In the genomic region with DNA sequence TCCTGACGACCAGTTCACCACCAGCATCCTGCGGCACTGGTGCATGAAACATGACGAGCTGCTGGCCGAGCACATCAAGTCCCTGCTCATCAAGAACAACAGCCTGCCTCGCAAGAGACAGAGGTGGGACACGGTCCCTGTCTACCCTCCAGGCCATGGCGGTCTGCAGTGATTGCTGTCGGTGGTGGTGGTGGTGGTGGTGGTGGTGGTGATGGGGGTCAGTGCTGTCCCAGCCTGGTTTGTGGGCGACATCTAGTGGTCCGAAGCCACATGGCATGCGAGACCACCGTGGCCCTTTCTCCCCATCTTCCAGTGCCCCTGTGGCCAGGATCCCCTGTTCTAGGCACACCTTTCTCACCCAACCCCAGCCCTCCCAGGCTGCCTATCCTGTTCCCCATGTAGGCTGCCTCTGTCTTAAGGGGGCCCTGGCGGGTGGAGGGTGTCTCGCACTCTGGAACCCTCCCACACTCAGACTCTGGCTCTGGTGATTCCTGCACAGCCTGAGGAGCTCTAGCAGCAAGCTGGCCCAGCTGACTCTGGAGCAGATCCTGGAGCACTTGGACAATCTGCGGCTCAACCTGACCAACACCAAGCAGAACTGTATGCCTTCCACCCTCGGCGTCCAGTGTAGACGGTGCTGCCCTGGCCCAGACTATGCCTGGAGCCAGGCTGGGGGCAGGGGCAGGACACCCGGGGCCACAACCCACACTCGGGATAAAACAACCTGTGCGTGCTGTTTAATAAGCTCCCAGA, we compare ENCODE assay signal across 9 cellular contexts. TPM values are rescaled to one million over a fixed set of nuclear protein-coding genes. Genes with fewer than 3 reads are reported as not detected.
A peak's percentile ranks its signal among the peaks of the same experiment; 100 is the strongest.
DNase-seq lines count a peak whose midpoint lies in the region; ATAC-seq and TF ChIP-seq lines count a peak whose summit lies in the region.
"Had no signal": no experiment of that assay in that cellular context is flagged by ENCODE, and none has a peak within 500 bp of the region (broad histone marks: within the 10 kb centered on the region; RNA-seq: fewer than 3 reads in every experiment).

No MANE protein-coding gene starts in this region.

- peak; percentile 65 for TF ChIP-seq CTCF in A673 (conservative IDR thresholded peaks at IDR 0.05; ENCODE audit: low read depth, low read length)
- peak; percentile 59 for TF ChIP-seq CTCF in astrocyte of the spinal cord (IDR thresholded peaks at IDR 0.05; ENCODE audit: low read depth, low read length)
- TF ChIP-seq CTCF in right lobe of liver (IDR thresholded peaks at IDR 0.05), result peak; percentile 17 to 33 (median 24)
- peak in 3 of 6 experiments; percentile 10 to 21 (median 17) for TF ChIP-seq CTCF in Peyer's patch (IDR thresholded peaks at IDR 0.05)

- POLR2A ChIA-PET in A673 (lab: Charles Lee; ENCODE audit: low non-redundant PET), result no interaction called here

- H3K27ac ChIP-seq in A673 (ENCODE audit: low read depth, low read length, poor library complexity, severe bottlenecking) (no peak overlapping the region), right lobe of liver (peak overlapping the region in 1 of 3 donors; percentile 76), Peyer's patch (peak overlapping the region in 1 of 4 donors; percentile 35)

- CTCF ChIA-PET in A673 (lab: Charles Lee), result interaction anchor here (0.6 to 0.7 kb wide), 4 partner anchors 80 to 613 kb away, joined by 3 to 6 read pairs (median 4); no protein-coding TSS in a partner anchor

- H3K4me3 ChIP-seq in A673 (ENCODE audit: low read depth, low read length, poor library complexity, severe bottlenecking) (no peak overlapping the region), H7 (ENCODE audit: insufficient read depth, low read depth, low read length) (no peak overlapping the region), astrocyte of the spinal cord (ENCODE audit: low read depth, low read length) (no peak overlapping the region), right lobe of liver (no peak overlapping the region), Peyer's patch (no peak overlapping the region)

- DNase-seq in A673 (ENCODE audit: low spot score) (peak; percentile 39), H7 (peak; percentile 88), astrocyte of the spinal cord (ENCODE audit: low read depth, low spot score) (no peak), right lobe of liver (peak in 1 of 3 donors; percentile 35), SIG-M5 treated with dmso at 0.1 percent for 504 hours (lab: John Stamatoyannopoulos, UW; ENCODE audit: unreplicated experiment) (no peak), activated gamma-delta T cell treated with Interleukin-2 at 50 U/mL for 16 hours (no peak), Peyer's patch (no peak)
- DNase-seq: NCI-H2171 had no signal

- intact Hi-C loops in A673 (cut with micrococcal nuclease; ENCODE audit: unreplicated experiment) (loop anchor here (1.0 to 10.0 kb wide), 2 partner anchors 93 to 257 kb away; no protein-coding TSS in a partner anchor), right lobe of liver (cut with DNase I) (loop anchor here in 1 of 2 donors (10.0 kb wide), 1 partner anchor 97 kb away; a partner anchor contains a TSS)

- in situ Hi-C loops in astrocyte of the spinal cord (cut with HindIII; ENCODE audit: low sequenced_read_pairs), result no loop called here

- ATAC-seq in right lobe of liver, result no peak
- ATAC-seq in GM18519 (IDR thresholded peaks at IDR 0.05; ENCODE audit: low FRiP score, unreplicated experiment), result no peak

- peaks cover 50% of the 10 kb centered on the region for H3K36me3 ChIP-seq in A673 (ENCODE audit: insufficient read depth, low read length, poor library complexity, severe bottlenecking)
- peaks cover 37% of the 10 kb centered on the region for H3K36me3 ChIP-seq in H7 (replicated peaks; ENCODE audit: control insufficient read depth, insufficient read depth, low read length)
- H3K36me3 ChIP-seq in right lobe of liver, result peaks cover 0 to 32% (median 5%) of the 10 kb centered on the region in 4 donors
- H3K36me3 ChIP-seq in Peyer's patch, result peaks cover 0 to 56% (median 0%) of the 10 kb centered on the region in 3 donors

- BruUV-seq in A673 (replicated peaks; lab: Mats Ljungman, UMichigan), result no TSS peak

- WGBS in right lobe of liver (ENCODE audit: insufficient coverage, low coverage, low lambda C conversion rate, missing lambda C conversion rate), result 93% methylated on average over 3 of the region's 21 CpGs

- no peaks in the 10 kb centered on the region for H3K27me3 ChIP-seq in A673 (replicated peaks; ENCODE audit: insufficient read depth, low read depth, low read length, poor library complexity)
- H3K27me3 ChIP-seq in H7 (ENCODE audit: control insufficient read depth, insufficient read depth, low read length), result no peaks in the 10 kb centered on the region
- no peaks in the 10 kb centered on the region for H3K27me3 ChIP-seq in right lobe of liver
- H3K27me3 ChIP-seq in Peyer's patch, result no peaks in the 10 kb centered on the region

- peaks cover 14% of the 10 kb centered on the region for H3K4me1 ChIP-seq in A673 (ENCODE audit: insufficient read depth, low read length, poor library complexity, severe bottlenecking)
- peaks cover 3 to 49% (median 23%) of the 10 kb centered on the region in 4 donors for H3K4me1 ChIP-seq in right lobe of liver
- peaks cover 3 to 35% (median 11%) of the 10 kb centered on the region in 4 donors for H3K4me1 ChIP-seq in Peyer's patch

- TF ChIP-seq POLR2A in right lobe of liver (IDR thresholded peaks at IDR 0.05), result no peak
- no peak for TF ChIP-seq POLR2A in Peyer's patch (IDR thresholded peaks at IDR 0.05)

- H3K9me3 ChIP-seq in A673 (ENCODE audit: low read depth, low read length, poor library complexity, severe bottlenecking) (no peaks in the 10 kb centered on the region), right lobe of liver (no peaks in the 10 kb centered on the region), Peyer's patch (no peaks in the 10 kb centered on the region)

RNA-seq across cellular contexts. Expression of a gene that starts 3.2 kb away (rescaled TPM):
- total RNA-seq in A673 (2021) (5.0 and 5.7 TPM in 2 replicates), right lobe of liver (10 to 100 TPM; 25.4 to 50.4 (median 36.9) TPM), Peyer's patch (100 to 1,000 TPM in 1 of 4 donors, 10 to 100 TPM in 3; 12.3 to 124 (median 22.0) TPM)
- 44.7 and 48.9 TPM in 2 replicates for total RNA-seq in H7 (2014; rRNA removed; shearing (Covaris generic))

RNA-seq across cellular contexts. Expression of a gene that starts 44.2 kb away (rescaled TPM):
- 56.7 and 58.0 TPM in 2 replicates for total RNA-seq in A673 (2021)
- total RNA-seq in H7 (2014; rRNA removed; shearing (Covaris generic)), result 58.3 and 66.6 TPM in 2 replicates
- total RNA-seq in right lobe of liver, result 10 to 100 TPM; 16.5 to 29.1 (median 22.6) TPM
- 10 to 100 TPM; 24.3 to 75.1 (median 42.4) TPM for total RNA-seq in Peyer's patch

Comparison
In these comparisons a context has a peak if more than half of its experiments do, and no peak if none do; other contexts are left out.
1. DNase-seq: peak in A673 (single experiment) and H7 (single experiment); none in astrocyte of the spinal cord (single experiment), SIG-M5 treated with dmso at 0.1 percent for 504 hours (single experiment), activated gamma-delta T cell treated with Interleukin-2 at 50 U/mL for 16 hours (single experiment) and Peyer's patch (0 of 3).